Comparison of ENCODE assay signal across 8 cellular contexts in genomic region chr20:33647603-33648395, GRCh38. TPM values are rescaled to one million over a fixed set of nuclear protein-coding genes. Genes with fewer than 3 reads are reported as not detected.
DNase-seq lines count a peak whose midpoint lies in the region; TF ChIP-seq lines count a peak whose summit lies in the region.

No MANE protein-coding gene starts in this region.

- H3K27me3 ChIP-seq in H7 (ENCODE audit: control insufficient read depth, insufficient read depth, low read length): no peaks in the 10 kb centered on the region
- no peaks in the 10 kb centered on the region for H3K27me3 ChIP-seq in brain microvascular endothelial cell (replicated peaks)

- in situ Hi-C loops in brain microvascular endothelial cell (cut with HindIII; ENCODE audit: low pct_ligation_motif_present, low sequenced_read_pairs): no loop called here

- DNase-seq in GM10266 (ENCODE audit: extremely low spot score): peak; percentile 71
- peak; percentile 48 for DNase-seq in H7
- DNase-seq in brain microvascular endothelial cell: peak; percentile 74
- peak; percentile 75 for DNase-seq in myocyte (ENCODE audit: low read depth)
- DNase-seq in H4 (ENCODE audit: low spot score): no peak
- no peak for DNase-seq in LoVo (ENCODE audit: low spot score)
- DNase-seq in stimulated activated naive CD4-positive, alpha-beta T cell (lab: John Stamatoyannopoulos, UW): no peak
- no peak for DNase-seq in SIG-M5 (lab: John Stamatoyannopoulos, UW)

- H3K27ac ChIP-seq in brain microvascular endothelial cell: no peak overlapping the region

- H3K36me3 ChIP-seq in H7 (replicated peaks; ENCODE audit: control insufficient read depth, insufficient read depth, low read length): peaks cover 10% of the 10 kb centered on the region
- H3K36me3 ChIP-seq in brain microvascular endothelial cell (replicated peaks): peaks cover 9% of the 10 kb centered on the region

- H3K4me3 ChIP-seq in H7 (ENCODE audit: insufficient read depth, low read depth, low read length) (no peak overlapping the region), brain microvascular endothelial cell (ENCODE audit: low read depth, low read length) (no peak overlapping the region)

- TF ChIP-seq CTCF in GM10266 (IDR thresholded peaks at IDR 0.05; ENCODE audit: control insufficient read depth, insufficient read depth, low read depth, missing control alignments) (no peak), brain microvascular endothelial cell (IDR thresholded peaks at IDR 0.05; ENCODE audit: low read depth, low read length, missing control alignments) (no peak)

RNA-seq across cellular contexts. Expression of gene C20orf144, which starts 14.3 kb away (rescaled TPM):
- 0.11 TPM in 1 of 2 replicates, not detected in the other for total RNA-seq in H7 (2014; rRNA removed; shearing (Covaris generic))
- total RNA-seq in myocyte: 0.24 TPM in 1 of 2 replicates, not detected in the other
- polyA plus RNA-seq in myocyte (2012): 0.58 TPM
- total RNA-seq in H4 (2014; rRNA removed; shearing (Covaris generic)): not detected in 2 replicates

RNA-seq across cellular contexts. Expression of gene ACTL10, which starts 18.9 kb away (rescaled TPM):
- total RNA-seq in H7 (2014; rRNA removed; shearing (Covaris generic)): 1.3 and 1.4 TPM in 2 replicates
- total RNA-seq in myocyte: 0.10 TPM in 1 of 2 replicates, not detected in the other
- polyA plus RNA-seq in myocyte (2012): 0.52 TPM
- total RNA-seq in H4 (2014; rRNA removed; shearing (Covaris generic)): not detected in 2 replicates

RNA-seq across cellular contexts. Expression of gene NECAB3, which starts 26.4 kb away (rescaled TPM):
- 39.9 and 56.7 TPM in 2 replicates for total RNA-seq in H7 (2014; rRNA removed; shearing (Covaris generic))
- 186 and 221 TPM in 2 replicates for total RNA-seq in myocyte
- 62.3 TPM for polyA plus RNA-seq in myocyte (2012)
- total RNA-seq in H4 (2014; rRNA removed; shearing (Covaris generic)): 15.8 and 22.5 TPM in 2 replicates

RNA-seq across cellular contexts. Expression of gene E2F1, which starts 38.4 kb away (rescaled TPM):
- 51.8 and 57.8 TPM in 2 replicates for total RNA-seq in H7 (2014; rRNA removed; shearing (Covaris generic))
- total RNA-seq in myocyte: 4.3 and 6.0 TPM in 2 replicates
- 3.8 TPM for polyA plus RNA-seq in myocyte (2012)
- total RNA-seq in H4 (2014; rRNA removed; shearing (Covaris generic)): 15.1 and 17.0 TPM in 2 replicates

Comparison
In these comparisons a context has a peak if more than half of its experiments do, and no peak if none do; other contexts are left out.
1. DNase-seq: peak in GM10266 (single experiment), H7 (single experiment), brain microvascular endothelial cell (single experiment) and myocyte (single experiment); none in H4 (single experiment), LoVo (single experiment), stimulated activated naive CD4-positive, alpha-beta T cell (0 of 6) and SIG-M5 (single experiment).